Comparison of ENCODE assay signal across 1 cellular context in the genomic region with DNA sequence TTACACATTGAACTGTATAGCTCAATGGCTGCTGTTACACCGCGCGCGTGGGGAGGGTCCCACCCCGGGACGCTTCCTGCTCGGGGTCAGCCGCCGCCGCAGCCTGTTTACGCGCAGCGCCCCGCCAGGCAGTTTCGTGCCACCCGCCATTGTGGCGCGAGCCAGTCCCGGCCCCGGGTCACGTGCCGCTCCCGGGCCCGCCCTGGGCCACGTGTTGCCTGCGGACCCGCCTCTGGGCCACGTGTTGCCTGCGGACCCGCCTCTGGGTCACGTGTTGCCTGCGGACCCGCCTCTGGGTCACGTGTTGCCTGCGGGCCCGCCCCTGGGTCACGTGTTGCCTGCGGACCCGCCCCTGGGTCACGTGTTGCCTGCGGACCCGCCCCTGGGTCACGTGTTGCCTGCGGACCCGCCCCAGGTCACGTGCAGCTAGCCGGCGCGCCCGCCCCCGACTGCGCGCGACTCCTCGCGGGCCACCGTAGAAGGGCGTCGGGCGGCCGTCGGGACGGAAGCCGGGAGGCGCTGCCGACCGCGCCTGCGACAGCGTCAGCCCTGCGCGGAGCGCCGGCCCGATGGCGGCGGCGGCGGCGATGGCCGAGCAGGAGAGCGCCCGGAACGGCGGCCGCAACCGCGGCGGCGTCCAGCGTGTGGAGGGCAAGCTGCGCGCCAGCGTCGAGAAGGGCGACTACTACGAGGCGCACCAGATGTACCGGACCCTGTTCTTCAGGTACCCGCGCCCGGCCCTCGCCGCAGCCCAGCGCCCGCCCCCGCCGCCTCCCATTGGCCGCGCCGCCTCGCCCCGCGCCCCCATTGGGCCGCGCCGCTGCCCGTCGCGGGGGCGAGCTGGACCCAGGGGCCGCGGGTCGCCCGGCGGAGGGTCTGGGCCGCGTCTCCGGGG.
A peak's percentile ranks its signal among the peaks of the same experiment; 100 is the strongest.
TF ChIP-seq lines count a peak whose summit lies in the region.

A gene with protein sequence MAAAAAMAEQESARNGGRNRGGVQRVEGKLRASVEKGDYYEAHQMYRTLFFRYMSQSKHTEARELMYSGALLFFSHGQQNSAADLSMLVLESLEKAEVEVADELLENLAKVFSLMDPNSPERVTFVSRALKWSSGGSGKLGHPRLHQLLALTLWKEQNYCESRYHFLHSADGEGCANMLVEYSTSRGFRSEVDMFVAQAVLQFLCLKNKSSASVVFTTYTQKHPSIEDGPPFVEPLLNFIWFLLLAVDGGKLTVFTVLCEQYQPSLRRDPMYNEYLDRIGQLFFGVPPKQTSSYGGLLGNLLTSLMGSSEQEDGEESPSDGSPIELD (plus strand): TSS at position 478 of the 895 bp plus-strand sequence. CDS start 92 bp downstream, at position 570.

TF ChIP-seq in A549, 52 proteins besides CTCF, POLR2A, EP300 and RAD21 (continued from another document):
- TF ChIP-seq, protein P1, sequence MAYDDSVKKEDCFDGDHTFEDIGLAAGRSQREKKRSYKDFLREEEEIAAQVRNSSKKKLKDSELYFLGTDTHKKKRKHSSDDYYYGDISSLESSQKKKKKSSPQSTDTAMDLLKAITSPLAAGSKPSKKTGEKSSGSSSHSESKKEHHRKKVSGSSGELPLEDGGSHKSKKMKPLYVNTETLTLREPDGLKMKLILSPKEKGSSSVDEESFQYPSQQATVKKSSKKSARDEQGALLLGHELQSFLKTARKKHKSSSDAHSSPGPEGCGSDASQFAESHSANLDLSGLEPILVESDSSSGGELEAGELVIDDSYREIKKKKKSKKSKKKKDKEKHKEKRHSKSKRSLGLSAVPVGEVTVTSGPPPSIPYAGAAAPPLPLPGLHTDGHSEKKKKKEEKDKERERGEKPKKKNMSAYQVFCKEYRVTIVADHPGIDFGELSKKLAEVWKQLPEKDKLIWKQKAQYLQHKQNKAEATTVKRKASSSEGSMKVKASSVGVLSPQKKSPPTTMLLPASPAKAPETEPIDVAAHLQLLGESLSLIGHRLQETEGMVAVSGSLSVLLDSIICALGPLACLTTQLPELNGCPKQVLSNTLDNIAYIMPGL (CRISPR knock-in tag; IDR thresholded peaks at IDR 0.05; ENCODE audit: borderline replicate concordance), result no peak
- TF ChIP-seq CHD2 (IDR thresholded peaks at IDR 0.05; ENCODE audit: low read length, partially characterized antibody), result no peak
- TF ChIP-seq JUNB (IDR thresholded peaks at IDR 0.05), result no peak
- no peak for TF ChIP-seq HOXB5 (CRISPR knock-in tag; IDR thresholded peaks at IDR 0.05)
- TF ChIP-seq HOXB13 (CRISPR knock-in tag; IDR thresholded peaks at IDR 0.05; ENCODE audit: low read depth), result no peak
- TF ChIP-seq ZSCAN20 (CRISPR knock-in tag; IDR thresholded peaks at IDR 0.05), result no peak
- TF ChIP-seq EHF (CRISPR knock-in tag; IDR thresholded peaks at IDR 0.05), result no peak
- TF ChIP-seq ZNF302 (CRISPR knock-in tag; IDR thresholded peaks at IDR 0.05), result no peak
- TF ChIP-seq, protein P2, sequence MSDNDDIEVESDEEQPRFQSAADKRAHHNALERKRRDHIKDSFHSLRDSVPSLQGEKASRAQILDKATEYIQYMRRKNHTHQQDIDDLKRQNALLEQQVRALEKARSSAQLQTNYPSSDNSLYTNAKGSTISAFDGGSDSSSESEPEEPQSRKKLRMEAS (IDR thresholded peaks at IDR 0.05), result peak; percentile 97
- no peak for TF ChIP-seq FOSL2 (IDR thresholded peaks at IDR 0.05)
- TF ChIP-seq FOSL2 (CRISPR knock-in tag; IDR thresholded peaks at IDR 0.05), result peak; percentile 3; the same call in 1 of the 2 replicates
- no peak for TF ChIP-seq EHMT2 (IDR thresholded peaks at IDR 0.05; ENCODE audit: low read depth)
- TF ChIP-seq ZC3H11A (IDR thresholded peaks at IDR 0.05), result no peak
- TF ChIP-seq CBX8 (IDR thresholded peaks at IDR 0.05), result no peak
- TF ChIP-seq, protein P3, sequence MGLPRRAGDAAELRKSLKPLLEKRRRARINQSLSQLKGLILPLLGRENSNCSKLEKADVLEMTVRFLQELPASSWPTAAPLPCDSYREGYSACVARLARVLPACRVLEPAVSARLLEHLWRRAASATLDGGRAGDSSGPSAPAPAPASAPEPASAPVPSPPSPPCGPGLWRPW (IDR thresholded peaks at IDR 0.05), result no peak
- no peak for TF ChIP-seq CEBPB (IDR thresholded peaks at IDR 0.05)
- TF ChIP-seq POLR2AphosphoS2 (conservative IDR thresholded peaks at IDR 0.05; ENCODE audit: low read length), result no peak
- TF ChIP-seq, protein P4, sequence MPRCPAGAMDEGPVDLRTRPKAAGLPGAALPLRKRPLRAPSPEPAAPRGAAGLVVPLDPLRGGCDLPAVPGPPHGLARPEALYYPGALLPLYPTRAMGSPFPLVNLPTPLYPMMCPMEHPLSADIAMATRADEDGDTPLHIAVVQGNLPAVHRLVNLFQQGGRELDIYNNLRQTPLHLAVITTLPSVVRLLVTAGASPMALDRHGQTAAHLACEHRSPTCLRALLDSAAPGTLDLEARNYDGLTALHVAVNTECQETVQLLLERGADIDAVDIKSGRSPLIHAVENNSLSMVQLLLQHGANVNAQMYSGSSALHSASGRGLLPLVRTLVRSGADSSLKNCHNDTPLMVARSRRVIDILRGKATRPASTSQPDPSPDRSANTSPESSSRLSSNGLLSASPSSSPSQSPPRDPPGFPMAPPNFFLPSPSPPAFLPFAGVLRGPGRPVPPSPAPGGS (IDR thresholded peaks at IDR 0.05), result peak; percentile 81
- no peak for TF ChIP-seq ESRRA (IDR thresholded peaks at IDR 0.05; ENCODE audit: borderline replicate concordance, low read length)
- TF ChIP-seq, protein P5, sequence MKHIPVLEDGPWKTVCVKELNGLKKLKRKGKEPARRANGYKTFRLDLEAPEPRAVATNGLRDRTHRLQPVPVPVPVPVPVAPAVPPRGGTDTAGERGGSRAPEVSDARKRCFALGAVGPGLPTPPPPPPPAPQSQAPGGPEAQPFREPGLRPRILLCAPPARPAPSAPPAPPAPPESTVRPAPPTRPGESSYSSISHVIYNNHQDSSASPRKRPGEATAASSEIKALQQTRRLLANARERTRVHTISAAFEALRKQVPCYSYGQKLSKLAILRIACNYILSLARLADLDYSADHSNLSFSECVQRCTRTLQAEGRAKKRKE (CRISPR knock-in tag; IDR thresholded peaks at IDR 0.05; ENCODE audit: low read depth), result no peak
- TF ChIP-seq NFE2L2 (conservative IDR thresholded peaks at IDR 0.05; ENCODE audit: low read length), result no peak
- TF ChIP-seq HEYL (CRISPR knock-in tag; IDR thresholded peaks at IDR 0.05), result no peak
- no peak for TF ChIP-seq HOXA7 (CRISPR knock-in tag; IDR thresholded peaks at IDR 0.05)
- TF ChIP-seq, protein P6, sequence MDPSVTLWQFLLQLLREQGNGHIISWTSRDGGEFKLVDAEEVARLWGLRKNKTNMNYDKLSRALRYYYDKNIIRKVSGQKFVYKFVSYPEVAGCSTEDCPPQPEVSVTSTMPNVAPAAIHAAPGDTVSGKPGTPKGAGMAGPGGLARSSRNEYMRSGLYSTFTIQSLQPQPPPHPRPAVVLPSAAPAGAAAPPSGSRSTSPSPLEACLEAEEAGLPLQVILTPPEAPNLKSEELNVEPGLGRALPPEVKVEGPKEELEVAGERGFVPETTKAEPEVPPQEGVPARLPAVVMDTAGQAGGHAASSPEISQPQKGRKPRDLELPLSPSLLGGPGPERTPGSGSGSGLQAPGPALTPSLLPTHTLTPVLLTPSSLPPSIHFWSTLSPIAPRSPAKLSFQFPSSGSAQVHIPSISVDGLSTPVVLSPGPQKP (IDR thresholded peaks at IDR 0.05; ENCODE audit: low read depth, low read length), result no peak
- TF ChIP-seq RCOR1 (IDR thresholded peaks at IDR 0.05; ENCODE audit: low read depth, low read length), result no peak
- no peak for TF ChIP-seq HDAC2 (IDR thresholded peaks at IDR 0.05)
- TF ChIP-seq, protein P7, sequence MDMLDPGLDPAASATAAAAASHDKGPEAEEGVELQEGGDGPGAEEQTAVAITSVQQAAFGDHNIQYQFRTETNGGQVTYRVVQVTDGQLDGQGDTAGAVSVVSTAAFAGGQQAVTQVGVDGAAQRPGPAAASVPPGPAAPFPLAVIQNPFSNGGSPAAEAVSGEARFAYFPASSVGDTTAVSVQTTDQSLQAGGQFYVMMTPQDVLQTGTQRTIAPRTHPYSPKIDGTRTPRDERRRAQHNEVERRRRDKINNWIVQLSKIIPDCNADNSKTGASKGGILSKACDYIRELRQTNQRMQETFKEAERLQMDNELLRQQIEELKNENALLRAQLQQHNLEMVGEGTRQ (IDR thresholded peaks at IDR 0.05), result peak; percentile 97
- no peak for TF ChIP-seq RFX5 (IDR thresholded peaks at IDR 0.05)
- no peak for TF ChIP-seq FOSB (CRISPR knock-in tag; IDR thresholded peaks at IDR 0.05)
- peak; percentile 94 for TF ChIP-seq MYC (IDR thresholded peaks at IDR 0.05; ENCODE audit: borderline replicate concordance, low read length)
- TF ChIP-seq KDM1A (IDR thresholded peaks at IDR 0.05; ENCODE audit: low read depth), result no peak
- no peak for TF ChIP-seq MAFK (IDR thresholded peaks at IDR 0.05; ENCODE audit: partially characterized antibody)
- TF ChIP-seq SREBF2 (IDR thresholded peaks at IDR 0.05), result no peak
- TF ChIP-seq, protein P8, sequence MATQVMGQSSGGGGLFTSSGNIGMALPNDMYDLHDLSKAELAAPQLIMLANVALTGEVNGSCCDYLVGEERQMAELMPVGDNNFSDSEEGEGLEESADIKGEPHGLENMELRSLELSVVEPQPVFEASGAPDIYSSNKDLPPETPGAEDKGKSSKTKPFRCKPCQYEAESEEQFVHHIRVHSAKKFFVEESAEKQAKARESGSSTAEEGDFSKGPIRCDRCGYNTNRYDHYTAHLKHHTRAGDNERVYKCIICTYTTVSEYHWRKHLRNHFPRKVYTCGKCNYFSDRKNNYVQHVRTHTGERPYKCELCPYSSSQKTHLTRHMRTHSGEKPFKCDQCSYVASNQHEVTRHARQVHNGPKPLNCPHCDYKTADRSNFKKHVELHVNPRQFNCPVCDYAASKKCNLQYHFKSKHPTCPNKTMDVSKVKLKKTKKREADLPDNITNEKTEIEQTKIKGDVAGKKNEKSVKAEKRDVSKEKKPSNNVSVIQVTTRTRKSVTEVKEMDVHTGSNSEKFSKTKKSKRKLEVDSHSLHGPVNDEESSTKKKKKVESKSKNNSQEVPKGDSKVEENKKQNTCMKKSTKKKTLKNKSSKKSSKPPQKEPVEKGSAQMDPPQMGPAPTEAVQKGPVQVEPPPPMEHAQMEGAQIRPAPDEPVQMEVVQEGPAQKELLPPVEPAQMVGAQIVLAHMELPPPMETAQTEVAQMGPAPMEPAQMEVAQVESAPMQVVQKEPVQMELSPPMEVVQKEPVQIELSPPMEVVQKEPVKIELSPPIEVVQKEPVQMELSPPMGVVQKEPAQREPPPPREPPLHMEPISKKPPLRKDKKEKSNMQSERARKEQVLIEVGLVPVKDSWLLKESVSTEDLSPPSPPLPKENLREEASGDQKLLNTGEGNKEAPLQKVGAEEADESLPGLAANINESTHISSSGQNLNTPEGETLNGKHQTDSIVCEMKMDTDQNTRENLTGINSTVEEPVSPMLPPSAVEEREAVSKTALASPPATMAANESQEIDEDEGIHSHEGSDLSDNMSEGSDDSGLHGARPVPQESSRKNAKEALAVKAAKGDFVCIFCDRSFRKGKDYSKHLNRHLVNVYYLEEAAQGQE (IDR thresholded peaks at IDR 0.05), result peak; percentile 67
- no peak for TF ChIP-seq TFCP2L1 (CRISPR knock-in tag; IDR thresholded peaks at IDR 0.05)
- TF ChIP-seq MAZ (IDR thresholded peaks at IDR 0.05; ENCODE audit: borderline replicate concordance, low read depth, low read length), result no peak
- TF ChIP-seq ZFP36 (IDR thresholded peaks at IDR 0.05; ENCODE audit: borderline replicate concordance, partially characterized antibody), result no peak
- no peak for TF ChIP-seq CHD4 (IDR thresholded peaks at IDR 0.05; ENCODE audit: borderline replicate concordance)
- TF ChIP-seq JUN (IDR thresholded peaks at IDR 0.05), result peak; percentile 86 to 97
- TF ChIP-seq TP53 (CRISPR knock-in tag; IDR thresholded peaks at IDR 0.05), result no peak
